31 cellular contexts compared by ENCODE assay signal in genomic region chr4:153062652-153063168, GRCh38.
"Had no signal": no experiment of that assay in that cellular context is flagged by ENCODE, and none has a peak within 500 bp of the region (broad histone marks: within the 10 kb centered on the region; RNA-seq: fewer than 3 reads in every experiment).

No MANE protein-coding gene starts in this region.

- H3K27me3 ChIP-seq: SJCRH30 had no signal

- H3K4me3 ChIP-seq: SJCRH30, SK-N-MC had no signal

- H3K27me3 Mint-ChIP-seq: activated naive CD8-positive, alpha-beta T cell had no signal

- H3K9me3 ChIP-seq: SJCRH30 had no signal

- H3K4me3 Mint-ChIP-seq: activated B cell treated with CpG ODN at 0.5 μM for 24 hours; activated CD4-positive, alpha-beta memory T cell treated with anti-CD3 and anti-CD28 coated beads, Interleukin-2, amount 10 ng/mL, durations not matched to agents 7 days and 5 days; activated CD8-positive, alpha-beta memory T cell treated with anti-CD3 and anti-CD28 coated beads, Interleukin-2, amount 10 ng/mL, durations not matched to agents 7 days and 5 days; activated naive CD4-positive, alpha-beta T cell treated with anti-CD3 and anti-CD28 coated beads, Interleukin-2, amount 10 ng/mL, durations not matched to agents 7 days and 5 days; activated naive CD8-positive, alpha-beta T cell; activated naive CD8-positive, alpha-beta T cell treated with anti-CD3 and anti-CD28 coated beads, Interleukin-2, amount 50 U/mL, for 24 hours; brain had no signal

- ATAC-seq: activated CD8-positive, alpha-beta memory T cell treated with anti-CD3 and anti-CD28 coated beads, Interleukin-2, amount 10 ng/mL, durations not matched to agents 7 days and 5 days; activated naive CD8-positive, alpha-beta T cell treated with anti-CD3 and anti-CD28 coated beads, Interleukin-2, amount 50 U/mL, for 24 hours; Panc1 had no signal

- H3K4me1 ChIP-seq: SJCRH30 had no signal

- H3K36me3 ChIP-seq: SJCRH30 had no signal

- DNase-seq: activated B cell treated with CpG ODN at 0.5 μM for 24 hours; activated CD4-positive, alpha-beta memory T cell treated with anti-CD3 and anti-CD28 coated beads, Interleukin-2, amount 10 ng/mL, durations not matched to agents 7 days and 5 days; activated CD4-positive, alpha-beta T cell treated with anti-CD3 and anti-CD28 coated beads for 4 hours; activated CD4-positive, alpha-beta T cell treated with anti-CD3 and anti-CD28 coated beads, Interleukin-2, amount 50 U/mL, for 1 hour; activated CD4-positive, CD25-positive, alpha-beta regulatory T cell treated with anti-CD3 and anti-CD28 coated beads, Interleukin-2, amount 50 U/mL, for 72 hours; activated CD8-positive, alpha-beta memory T cell treated with anti-CD3 and anti-CD28 coated beads for 24 hours; activated CD8-positive, alpha-beta memory T cell treated with anti-CD3 and anti-CD28 coated beads, Interleukin-2, amount 10 ng/mL, durations not matched to agents 7 days and 5 days; activated CD8-positive, alpha-beta memory T cell treated with anti-CD3 and anti-CD28 coated beads, Interleukin-2, amount 50 U/mL, for 48 hours; activated effector memory CD4-positive, alpha-beta T cell treated with Interleukin-2 at 50 U/mL for 16 hours; activated naive CD4-positive, alpha-beta T cell treated with anti-CD3 and anti-CD28 coated beads, Interleukin-2, amount 10 ng/mL, durations not matched to agents 7 days and 5 days; activated naive CD8-positive, alpha-beta T cell treated with anti-CD3 and anti-CD28 coated beads, Interleukin-2, amount 50 U/mL, for 24 hours; activated T-cell treated with anti-CD3 and anti-CD28 coated beads, Interleukin-2, amount 50 U/mL, for 48 hours; anterior cingulate cortex; caudate nucleus; cerebellar nuclear complex; NCI-H1092 treated with DMSO at 0.1 percent for 48 hours; NCI-H1417; NCI-H146; NCI-H187; NCI-H2081; NCI-H2227 treated with DMSO at 0.1 percent for 48 hours; NCI-H446 treated with DMSO at 0.1 percent for 48 hours; SHP77; SJCRH30; T1000 had no signal

- H3K27ac ChIP-seq: KMS-11, SJCRH30, SK-N-MC had no signal

- FAIRE-seq: bronchial epithelial cell had no signal

- H3K9ac ChIP-seq: KMS-11 had no signal

- H3K27ac Mint-ChIP-seq: activated B cell treated with CpG ODN at 0.5 μM for 24 hours; activated CD4-positive, alpha-beta memory T cell treated with anti-CD3 and anti-CD28 coated beads, Interleukin-2, amount 10 ng/mL, durations not matched to agents 7 days and 5 days; activated CD8-positive, alpha-beta memory T cell treated with anti-CD3 and anti-CD28 coated beads, Interleukin-2, amount 10 ng/mL, durations not matched to agents 7 days and 5 days; activated naive CD4-positive, alpha-beta T cell treated with anti-CD3 and anti-CD28 coated beads, Interleukin-2, amount 10 ng/mL, durations not matched to agents 7 days and 5 days; activated naive CD8-positive, alpha-beta T cell; activated naive CD8-positive, alpha-beta T cell treated with anti-CD3 and anti-CD28 coated beads, Interleukin-2, amount 50 U/mL, for 24 hours; brain had no signal

- H3K36me3 Mint-ChIP-seq: activated CD8-positive, alpha-beta memory T cell treated with anti-CD3 and anti-CD28 coated beads, Interleukin-2, amount 10 ng/mL, durations not matched to agents 7 days and 5 days; activated naive CD4-positive, alpha-beta T cell treated with anti-CD3 and anti-CD28 coated beads, Interleukin-2, amount 10 ng/mL, durations not matched to agents 7 days and 5 days; activated naive CD8-positive, alpha-beta T cell; brain had no signal

- H3K4me1 Mint-ChIP-seq: activated B cell treated with CpG ODN at 0.5 μM for 24 hours; activated CD4-positive, alpha-beta memory T cell treated with anti-CD3 and anti-CD28 coated beads, Interleukin-2, amount 10 ng/mL, durations not matched to agents 7 days and 5 days; activated CD8-positive, alpha-beta memory T cell treated with anti-CD3 and anti-CD28 coated beads, Interleukin-2, amount 10 ng/mL, durations not matched to agents 7 days and 5 days; activated naive CD4-positive, alpha-beta T cell treated with anti-CD3 and anti-CD28 coated beads, Interleukin-2, amount 10 ng/mL, durations not matched to agents 7 days and 5 days; activated naive CD8-positive, alpha-beta T cell treated with anti-CD3 and anti-CD28 coated beads, Interleukin-2, amount 50 U/mL, for 24 hours; brain had no signal

- H3K4me2 ChIP-seq: KMS-11 had no signal

- H3K9me3 Mint-ChIP-seq: activated B cell treated with CpG ODN at 0.5 μM for 24 hours; activated CD4-positive, alpha-beta memory T cell treated with anti-CD3 and anti-CD28 coated beads, Interleukin-2, amount 10 ng/mL, durations not matched to agents 7 days and 5 days; activated naive CD4-positive, alpha-beta T cell treated with anti-CD3 and anti-CD28 coated beads, Interleukin-2, amount 10 ng/mL, durations not matched to agents 7 days and 5 days; activated naive CD8-positive, alpha-beta T cell treated with anti-CD3 and anti-CD28 coated beads, Interleukin-2, amount 50 U/mL, for 24 hours; brain had no signal
